In the genomic region with DNA sequence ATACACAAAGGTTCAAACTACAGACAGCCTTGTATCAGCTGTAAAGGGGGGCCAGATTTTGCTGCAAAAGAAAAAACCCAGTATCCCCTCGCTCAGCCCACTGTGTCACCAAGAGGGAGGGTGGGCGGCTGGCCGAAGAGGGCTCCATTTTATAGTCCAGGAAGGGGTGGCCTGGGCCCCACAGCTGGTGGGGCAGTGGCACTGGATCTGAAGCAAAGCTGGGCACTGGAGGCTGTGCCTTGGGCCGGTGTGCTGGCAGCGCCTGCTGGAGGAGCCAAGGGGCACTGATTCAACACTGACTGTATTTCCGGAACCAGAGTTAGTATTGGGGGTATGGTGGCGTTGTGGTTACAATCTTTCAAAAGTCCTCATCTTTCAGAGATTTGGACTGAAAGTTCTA, we compare ENCODE assay signal across 12 cellular contexts. TPM values are rescaled to one million over a fixed set of nuclear protein-coding genes. Genes with fewer than 3 reads are reported as not detected.
DNase-seq lines count a peak whose midpoint lies in the region; ATAC-seq and TF ChIP-seq lines count a peak whose summit lies in the region.
"Had no signal": no experiment of that assay in that cellular context is flagged by ENCODE, and none has a peak within 500 bp of the region (broad histone marks: within the 10 kb centered on the region; RNA-seq: fewer than 3 reads in every experiment).

No MANE protein-coding gene starts in this region.

- peak overlapping the region; percentile 42; the same call in 1 of the 2 replicates for H3K4me3 Mint-ChIP-seq in HFFc6

- no peak overlapping the region for H2AFZ ChIP-seq in osteoblast (ENCODE audit: low read length)

- no peaks in the 10 kb centered on the region for H3K36me3 Mint-ChIP-seq in HFFc6 (ENCODE audit: low read depth)

- H3K9me3 ChIP-seq in BE2C (no peaks in the 10 kb centered on the region), colonic mucosa (no peaks in the 10 kb centered on the region), osteoblast (ENCODE audit: low read depth, low read length) (no peaks in the 10 kb centered on the region)
- H3K9me3 ChIP-seq: breast epithelium, esophagus squamous epithelium had no signal

- H3K36me3 ChIP-seq in BE2C (peaks cover 2% of the 10 kb centered on the region), colonic mucosa (no peaks in the 10 kb centered on the region), osteoblast (ENCODE audit: insufficient read depth, low read length) (no peaks in the 10 kb centered on the region)
- H3K36me3 ChIP-seq: breast epithelium had no signal

- TF ChIP-seq CTCF in BE2C (IDR thresholded peaks at IDR 0.05; ENCODE audit: low read depth, low read length) (no peak), HFFc6 (IDR thresholded peaks at IDR 0.05) (peak; percentile 41), colonic mucosa (IDR thresholded peaks at IDR 0.05) (no peak), osteoblast (IDR thresholded peaks at IDR 0.05; ENCODE audit: extremely low read depth, low read depth, low read length) (no peak)

- DNase-seq in BE2C: peak; percentile 13
- DNase-seq in HFFc6: peak; percentile 57
- DNase-seq in colonic mucosa: peak; percentile 11
- peak; percentile 99 for DNase-seq in osteoblast (ENCODE audit: insufficient read length, low spot score, missing footprints)
- no peak for DNase-seq in SHP77 treated with DMSO at 0.1 percent for 48 hours (lab: John Stamatoyannopoulos, UW)
- DNase-seq: esophagus squamous epithelium; NCI-H446; stimulated activated CD8-positive, alpha-beta memory T cell treated with anti-CD3 and anti-CD28 coated beads, Interleukin-4, amount 100 ng/mL, for 48 hours had no signal

- H3K4me1 ChIP-seq in BE2C: no peaks in the 10 kb centered on the region
- peaks cover 15% of the 10 kb centered on the region for H3K4me1 ChIP-seq in colonic mucosa
- H3K4me1 ChIP-seq in osteoblast (ENCODE audit: insufficient read depth, low read length): peaks cover 42% of the 10 kb centered on the region

- H3K27ac ChIP-seq in colonic mucosa (no peak overlapping the region), osteoblast (ENCODE audit: low read depth, low read length) (peak overlapping the region; percentile 4)
- H3K27ac ChIP-seq: breast epithelium, esophagus squamous epithelium had no signal

- H3K4me3 ChIP-seq in BE2C (ENCODE audit: low read depth, low read length) (no peak overlapping the region), colonic mucosa (no peak overlapping the region), osteoblast (ENCODE audit: insufficient read depth, low read length) (no peak overlapping the region)
- H3K4me3 ChIP-seq: breast epithelium, esophagus squamous epithelium had no signal

- H3K27ac Mint-ChIP-seq in HFFc6: peak overlapping the region; percentile 52

- no peaks in the 10 kb centered on the region for H3K27me3 ChIP-seq in BE2C
- H3K27me3 ChIP-seq in colonic mucosa: no peaks in the 10 kb centered on the region
- no peaks in the 10 kb centered on the region for H3K27me3 ChIP-seq in osteoblast (ENCODE audit: insufficient read depth, low read length)
- H3K27me3 ChIP-seq: breast epithelium, esophagus squamous epithelium had no signal

- peaks cover 77% of the 10 kb centered on the region for H4K20me1 ChIP-seq in osteoblast (ENCODE audit: insufficient read depth, low read length)

- peaks cover 100% of the 10 kb centered on the region for H3K79me2 ChIP-seq in osteoblast (ENCODE audit: insufficient read depth, low read length)

- H3K27me3 Mint-ChIP-seq in HFFc6 (ENCODE audit: insufficient read depth): no peaks in the 10 kb centered on the region; the same call in none of the 2 replicates

- H3K4me1 Mint-ChIP-seq in HFFc6 (ENCODE audit: low read depth): peaks cover 36% of the 10 kb centered on the region

- ATAC-seq in HG03442 (IDR thresholded peaks at IDR 0.05; ENCODE audit: unreplicated experiment) (no peak), GM21717 (IDR thresholded peaks at IDR 0.05; ENCODE audit: unreplicated experiment) (no peak), HG02678 (IDR thresholded peaks at IDR 0.05; ENCODE audit: unreplicated experiment) (no peak)

- no peak overlapping the region for H3K9ac ChIP-seq in colonic mucosa (ENCODE audit: low read depth in 2 of 2, low read length in 2 of 2)

- peak overlapping the region; percentile 23 for H3K4me2 ChIP-seq in osteoblast (ENCODE audit: insufficient read depth, low read length)

- no peaks in the 10 kb centered on the region for H3K9me3 Mint-ChIP-seq in HFFc6

- intact Hi-C loops in colonic mucosa (cut with DNase I): no loop called here

RNA-seq across cellular contexts. Expression of a gene that starts 9.1 kb away (rescaled TPM):
- 79.5 TPM for polyA plus RNA-seq in BE2C (2012; ENCODE audit: insufficient read depth, insufficient read length, low read depth)
- total RNA-seq in HFFc6 (2021; fragmentation: NEBNext Ultra II Directional; extraction: Animal tissue kit (Norgen Biotek cat#: 25700)): 10 to 100 TPM; 17.1 to 20.9 (median 18.6) TPM
- total RNA-seq in colonic mucosa (10 to 100 TPM; 26.8 to 50.9 TPM), osteoblast (6.9 and 10.9 TPM in 2 replicates)

RNA-seq across cellular contexts. Expression of a gene that starts 33.4 kb away (rescaled TPM):
- polyA plus RNA-seq in BE2C (2012; ENCODE audit: insufficient read depth, insufficient read length, low read depth): 108 TPM
- total RNA-seq in HFFc6 (2021; fragmentation: NEBNext Ultra II Directional; extraction: Animal tissue kit (Norgen Biotek cat#: 25700)): 10 to 100 TPM; 28.7 to 36.8 (median 31.1) TPM
- 1 to 10 TPM; 5.2 to 6.9 TPM for total RNA-seq in colonic mucosa
- 23.0 and 26.1 TPM in 2 replicates for total RNA-seq in osteoblast
